In the genomic region with DNA sequence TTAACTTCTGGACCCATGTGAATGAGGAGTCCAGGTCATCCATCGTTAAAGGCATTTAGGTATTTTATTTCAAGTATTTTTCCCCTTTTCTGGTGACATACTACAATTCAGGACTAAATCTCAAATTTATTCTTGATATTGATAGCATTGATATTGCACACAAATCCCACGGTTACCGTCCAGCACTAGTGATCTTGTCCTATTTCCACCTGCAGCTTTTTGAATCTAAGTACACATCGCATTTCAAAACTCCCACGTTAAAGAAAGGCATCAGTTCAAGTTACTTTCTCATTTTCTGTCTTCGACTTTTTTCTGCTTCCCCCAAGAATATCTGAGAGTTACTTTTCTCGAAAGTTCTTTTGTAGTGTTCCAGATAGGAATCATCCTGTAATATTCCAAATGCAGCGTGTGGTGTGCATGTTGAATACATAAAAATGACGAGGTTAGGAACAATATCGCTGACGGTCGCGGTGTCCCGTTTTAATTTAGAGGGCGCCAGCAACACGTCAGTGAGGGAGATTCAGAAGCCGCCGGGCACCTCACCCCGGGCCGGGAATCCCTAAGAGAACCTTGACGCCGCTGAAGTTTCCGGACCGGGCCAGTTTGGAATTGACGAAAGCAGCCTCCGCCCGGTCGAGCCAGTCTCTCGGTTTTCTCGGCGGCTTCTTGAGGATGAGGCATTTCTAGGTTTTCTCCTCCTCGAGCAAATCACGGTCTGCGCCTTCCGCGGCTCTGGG, we compare ENCODE assay signal across 8 cellular contexts. TPM values are rescaled to one million over a fixed set of nuclear protein-coding genes. Genes with fewer than 3 reads are reported as not detected.
DNase-seq lines count a peak whose midpoint lies in the region; ATAC-seq and TF ChIP-seq lines count a peak whose summit lies in the region.

No MANE protein-coding gene starts in this region.

- H3K9me3 ChIP-seq in breast epithelium (no peaks in the 10 kb centered on the region), mucosa of descending colon (no peaks in the 10 kb centered on the region)

- TF ChIP-seq CTCF in breast epithelium (IDR thresholded peaks at IDR 0.05) (no peak), mucosa of descending colon (IDR thresholded peaks at IDR 0.05) (no peak)

- H3K4me3 ChIP-seq in breast epithelium (peak overlapping the region; percentile 32 to 68 (median 50)), mucosa of descending colon (no peak overlapping the region)

- H3K36me3 ChIP-seq in breast epithelium (no peaks in the 10 kb centered on the region), mucosa of descending colon (ENCODE audit: low read depth) (no peaks in the 10 kb centered on the region)

- no peak overlapping the region for H3K27ac ChIP-seq in breast epithelium

- H3K4me1 ChIP-seq in breast epithelium (no peaks in the 10 kb centered on the region), mucosa of descending colon (ENCODE audit: low read depth) (no peaks in the 10 kb centered on the region)

- no peak for TF ChIP-seq POLR2A in breast epithelium (IDR thresholded peaks at IDR 0.05)

- H3K27me3 ChIP-seq in breast epithelium: peaks cover 0 to 17% of the 10 kb centered on the region in 2 donors

- intact Hi-C loops in breast epithelium (cut with DNase I; ENCODE audit: low total_unique reads): no loop called here
- intact Hi-C loops in mucosa of descending colon (cut with DNase I, micrococcal nuclease): no loop called here

- ATAC-seq in GM18907 (IDR thresholded peaks at IDR 0.05; ENCODE audit: unreplicated experiment) (peak; percentile 11), mucosa of descending colon (peak; percentile 14), GM21723 (IDR thresholded peaks at IDR 0.05; ENCODE audit: unreplicated experiment) (no peak), GM21529 (IDR thresholded peaks at IDR 0.05; ENCODE audit: unreplicated experiment) (no peak)

- DNase-seq in Ammon's horn (ENCODE audit: low spot score): peak; percentile 24
- no peak for DNase-seq in breast epithelium (ENCODE audit: low spot score in 2 of 2)
- DNase-seq in mucosa of descending colon: peak in 1 of 3 donors; percentile 7
- DNase-seq in activated gamma-delta T cell treated with Interleukin-2 at 50 U/mL for 16 hours: no peak
- DNase-seq in NCI-H2107 treated with DMSO at 0.1 percent for 48 hours (lab: John Stamatoyannopoulos, UW; ENCODE audit: unreplicated experiment): no peak

RNA-seq across cellular contexts. Expression of gene RGS6, which starts 0.6 kb away (rescaled TPM):
- total RNA-seq in breast epithelium (1 to 10 TPM; 3.4 to 9.2 (median 4.5) TPM), mucosa of descending colon (1 to 10 TPM in 1 of 3 donors, under 1 TPM in 2; 0.66 to 2.5 (median 0.94) TPM)

Comparison
In these comparisons a context has a peak if more than half of its experiments do, and no peak if none do; other contexts are left out.
1. ATAC-seq: peak in GM18907 (single experiment) and mucosa of descending colon (single experiment); none in GM21723 (single experiment) and GM21529 (single experiment).